In genomic region chr19:45959517-45960025, GRCh38 we compare ENCODE assay signal across 15 cellular contexts. TPM values are rescaled to one million over a fixed set of nuclear protein-coding genes. Genes with fewer than 3 reads are reported as not detected.
"Had no signal": no experiment of that assay in that cellular context is flagged by ENCODE, and none has a peak within 500 bp of the region (broad histone marks: within the 10 kb centered on the region; RNA-seq: fewer than 3 reads in every experiment).

No MANE protein-coding gene starts in this region.

- H3K4me3 ChIP-seq: ascending aorta, coronary artery, SJCRH30, skin epidermis, transverse colon had no signal

- ATAC-seq: activated T-cell treated with anti-CD3 and anti-CD28 coated beads, Interleukin-2, amount 50 U/mL, for 72 hours had no signal

- H3K9me3 ChIP-seq: ascending aorta, SJCRH30, transverse colon had no signal

- H3K4me1 ChIP-seq: ascending aorta, SJCRH30, transverse colon had no signal

- H3K27ac ChIP-seq: ascending aorta, SJCRH30, transverse colon had no signal

- H3K4me1 Mint-ChIP-seq: nephron had no signal

- H3K27ac Mint-ChIP-seq: activated T-cell treated with anti-CD3 and anti-CD28 coated beads, Interleukin-2, amount 50 U/mL, for 72 hours; nephron; T-helper 2 cell treated with Interferon-gamma antibody and Interleukin-4, amounts not matched to agents 5 μg/mL and 100 μg/mL, for 36 hours had no signal

- DNase-seq: activated CD4-positive, alpha-beta T cell treated with anti-CD3 and anti-CD28 coated beads for 1 hour; activated CD4-positive, alpha-beta T cell treated with anti-CD3 and anti-CD28 coated beads, Interleukin-2, amount 50 U/mL, for 48 hours; activated T-cell treated with anti-CD3 and anti-CD28 coated beads, Interleukin-2, amount 50 U/mL, for 72 hours; effector CD8-positive, alpha-beta T cell; erythroblast; mesendoderm; SJCRH30; transverse colon had no signal

- H3K9me3 Mint-ChIP-seq: activated T-cell treated with anti-CD3 and anti-CD28 coated beads, Interleukin-2, amount 50 U/mL, for 72 hours; nephron; T-helper 2 cell treated with Interferon-gamma antibody and Interleukin-4, amounts not matched to agents 5 μg/mL and 100 μg/mL, for 36 hours had no signal

- H3K4me3 Mint-ChIP-seq: activated T-cell treated with anti-CD3 and anti-CD28 coated beads, Interleukin-2, amount 50 U/mL, for 72 hours; nephron; T-helper 2 cell treated with Interferon-gamma antibody and Interleukin-4, amounts not matched to agents 5 μg/mL and 100 μg/mL, for 36 hours had no signal

- H3K36me3 ChIP-seq: ascending aorta, SJCRH30, transverse colon had no signal

- H3K27me3 ChIP-seq: ascending aorta had no signal

RNA-seq across cellular contexts. Expression of gene NOVA2, which starts 14.1 kb away (rescaled TPM):
- total RNA-seq: osteocyte had no signal

RNA-seq across cellular contexts. Expression of gene NANOS2, which starts 45.0 kb away (rescaled TPM):
- total RNA-seq: activated T-cell treated with anti-CD3 and anti-CD28 coated beads, Interleukin-2, amount 50 U/mL, for 72 hours; ascending aorta; osteocyte; renal cortical epithelial cell; SJCRH30; transverse colon had no signal
